In genomic region chr19:51607920-51608562, GRCh38 we compare ENCODE assay signal across 8 cellular contexts. TPM values are rescaled to one million over a fixed set of nuclear protein-coding genes. Genes with fewer than 3 reads are reported as not detected.
DNase-seq lines count a peak whose midpoint lies in the region; ATAC-seq, FAIRE-seq and TF ChIP-seq lines count a peak whose summit lies in the region.

No MANE protein-coding gene starts in this region.

- no peak overlapping the region for H3K4ac ChIP-seq in IMR-90 (ENCODE audit: low read depth, low read length)

- H3K18ac ChIP-seq in IMR-90 (ENCODE audit: low read depth, low read length): no peak overlapping the region

- peak; percentile 91 for TF ChIP-seq CTCF in CD14-positive monocyte (IDR thresholded peaks at IDR 0.05)
- peak; percentile 76 for TF ChIP-seq CTCF in IMR-90 (conservative IDR thresholded peaks at IDR 0.05; ENCODE audit: low read depth, low read length)
- peak; percentile 79 for TF ChIP-seq CTCF in bronchial epithelial cell (IDR thresholded peaks at IDR 0.05; ENCODE audit: insufficient read depth, low read length, severe bottlenecking)

- H3K9ac ChIP-seq in IMR-90 (ENCODE audit: low read depth, low read length): no peak overlapping the region

- DNase-seq in CD14-positive monocyte (ENCODE audit: low spot score) (peak; percentile 87), IMR-90 (peak; percentile 70), UCSD-AML1 (lab: John Stamatoyannopoulos, UW; ENCODE audit: unreplicated experiment) (peak; percentile 88), bronchial epithelial cell (ENCODE audit: low read depth) (peak; percentile 49), left lobe of liver (ENCODE audit: low spot score) (no peak)
- peak; percentile 9 to 30 (median 16) for DNase-seq in stimulated activated CD4-positive, alpha-beta T cell treated with anti-CD3 and anti-CD28 coated beads, TNF-alpha, amount 100 ng/mL, for 1 hour (ENCODE audit: low read depth in 3 of 3, low spot score in 1 of 3)

- no peak overlapping the region for H2AFZ ChIP-seq in IMR-90 (replicated peaks; ENCODE audit: low read length, poor library complexity)

- peaks cover 0 to 6% (median 0%) of the 10 kb centered on the region in 7 donors for H3K9me3 Mint-ChIP-seq in CD14-positive monocyte

- H3K4me1 ChIP-seq in IMR-90 (ENCODE audit: control insufficient read depth, insufficient read depth, low read length): no peaks in the 10 kb centered on the region

- no peak overlapping the region for H3K27ac Mint-ChIP-seq in CD14-positive monocyte

- no peak overlapping the region for H3K4me2 ChIP-seq in IMR-90 (ENCODE audit: low read depth, low read length)

- H2BK20ac ChIP-seq in IMR-90 (ENCODE audit: low read depth, low read length): no peak overlapping the region

- no peak overlapping the region for H3K27ac ChIP-seq in IMR-90 (ENCODE audit: insufficient read depth, low read length)

- FAIRE-seq in bronchial epithelial cell (lab: Jason Lieb, UNC): no peak

- H3K27me3 ChIP-seq in IMR-90 (ENCODE audit: control insufficient read depth, insufficient read depth, low read length): no peaks in the 10 kb centered on the region
- no peaks in the 10 kb centered on the region for H3K27me3 ChIP-seq in bronchial epithelial cell (ENCODE audit: control insufficient read depth, insufficient read depth, low read length)

- H3K14ac ChIP-seq in IMR-90 (replicated peaks; ENCODE audit: low read depth, low read length): no peak overlapping the region

- no peak overlapping the region for H4K8ac ChIP-seq in IMR-90 (ENCODE audit: low read depth in 2 of 2, low read length in 2 of 2)

- H2BK5ac ChIP-seq in IMR-90 (ENCODE audit: low read depth, low read length, poor library complexity, severe bottlenecking): no peak overlapping the region

- ATAC-seq in IMR-90 (ENCODE audit: low read depth): peak; percentile 94
- peak; percentile 70 for ATAC-seq in left lobe of liver
- ATAC-seq in GM18858 (IDR thresholded peaks at IDR 0.05; ENCODE audit: unreplicated experiment): no peak
- no peak for ATAC-seq in GM21529 (IDR thresholded peaks at IDR 0.05; ENCODE audit: unreplicated experiment)

- no peak overlapping the region for H3K56ac ChIP-seq in IMR-90 (ENCODE audit: extremely low read depth, insufficient read depth, low read length)

- H2BK120ac ChIP-seq in IMR-90 (ENCODE audit: low read depth, low read length): no peak overlapping the region

- H3K4me3 ChIP-seq in IMR-90 (ENCODE audit: insufficient read depth, low read depth, low read length) (no peak overlapping the region), bronchial epithelial cell (ENCODE audit: low read depth, low read length) (no peak overlapping the region)

- H3K36me3 ChIP-seq in IMR-90 (ENCODE audit: control insufficient read depth, insufficient read depth, low read length): no peaks in the 10 kb centered on the region
- H3K36me3 ChIP-seq in bronchial epithelial cell (ENCODE audit: control insufficient read depth, insufficient read depth, low read length): no peaks in the 10 kb centered on the region

- POLR2A ChIA-PET in IMR-90 (lab: Charles Lee; ENCODE audit: unreplicated experiment): no interaction called here

- peak; percentile 47 for TF ChIP-seq RAD21 in IMR-90 (IDR thresholded peaks at IDR 0.05; ENCODE audit: low read length)

- H3K36me3 Mint-ChIP-seq in CD14-positive monocyte: peaks cover 20 to 25% of the 10 kb centered on the region in 2 donors

- peaks cover 20% of the 10 kb centered on the region for H3K4me1 Mint-ChIP-seq in CD14-positive monocyte

- no TSS peak for BruUV-seq in IMR-90 (replicated peaks; lab: Mats Ljungman, UMichigan)

- H3K9me3 ChIP-seq in IMR-90 (ENCODE audit: control insufficient read depth, insufficient read depth, low read length): no peaks in the 10 kb centered on the region

- no peaks in the 10 kb centered on the region for H3K9me1 ChIP-seq in IMR-90 (ENCODE audit: insufficient read depth, low read length)

- H3K27me3 Mint-ChIP-seq in CD14-positive monocyte (ENCODE audit: low read depth in 3 of 3): peaks cover 7 to 16% (median 11%) of the 10 kb centered on the region in 3 donors

- H4K20me1 ChIP-seq in IMR-90 (ENCODE audit: insufficient read depth, low read length): no peaks in the 10 kb centered on the region

- H4K91ac ChIP-seq in IMR-90 (ENCODE audit: insufficient read depth, low read depth, low read length): no peak overlapping the region

- no peaks in the 10 kb centered on the region for H3K79me1 ChIP-seq in IMR-90 (ENCODE audit: low read depth in 1 of 2, low read length in 2 of 2)

- dilution Hi-C loops in IMR-90 (cut with HindIII; ENCODE audit: low sequenced_read_pairs, unreplicated experiment): no loop called here

- in situ Hi-C loops in IMR-90 (cut with MboI; ENCODE audit: low sequenced_read_pairs): no loop called here

- no peak overlapping the region for H3K23ac ChIP-seq in IMR-90 (ENCODE audit: low read depth, low read length)

- intact Hi-C loops in CD14-positive monocyte (cut with micrococcal nuclease) (loop anchor here (2.0 to 10.0 kb wide), 7 partner anchors 49 to 223 kb away; no protein-coding TSS in a partner anchor), IMR-90 (cut with micrococcal nuclease) (loop anchor here (1.0 kb wide), 3 partner anchors 49 to 170 kb away; no protein-coding TSS in a partner anchor)

- CTCF ChIA-PET in IMR-90 (lab: Yijun Ruan, JAX): interaction anchor here (0.6 to 1.2 kb wide), 2 partner anchors 49 to 71 kb away, joined by 3 to 4 read pairs; no protein-coding TSS in a partner anchor

- H4K5ac ChIP-seq in IMR-90 (ENCODE audit: low read depth, low read length): no peak overlapping the region

- no peak overlapping the region for H2BK15ac ChIP-seq in IMR-90 (ENCODE audit: low read depth, low read length)

- no peak for TF ChIP-seq POLR2A in IMR-90 (IDR thresholded peaks at IDR 0.05; ENCODE audit: low read depth, low read length)

- no peak overlapping the region for H2AK9ac ChIP-seq in IMR-90 (replicated peaks; ENCODE audit: low read depth, low read length, poor library complexity)

- H3K4me3 Mint-ChIP-seq in CD14-positive monocyte: no peak overlapping the region

- H2AK5ac ChIP-seq in IMR-90 (ENCODE audit: low read depth, low read length): no peak overlapping the region

- 100% methylated on average over 1 of the region's 13 CpGs; no CpG with 5 or more reads in 1 of the 2 experiments for WGBS in IMR-90 (ENCODE audit: extremely low coverage in 2 of 2, insufficient read length in 1 of 2), 2 experiments

TF ChIP-seq in IMR-90, 13 proteins besides CTCF, POLR2A, EP300 and RAD21:
- TF ChIP-seq MXI1 (IDR thresholded peaks at IDR 0.05; ENCODE audit: borderline replicate concordance, low read depth, low read length): peak; percentile 72; the same call in 1 of the 2 replicates
- TF ChIP-seq CHD1 (IDR thresholded peaks at IDR 0.05; ENCODE audit: low read depth, low read length): no peak
- no peak for TF ChIP-seq USF2 (IDR thresholded peaks at IDR 0.05; ENCODE audit: low read depth, low read length)
- no peak for TF ChIP-seq MAZ (IDR thresholded peaks at IDR 0.05; ENCODE audit: borderline replicate concordance, low read depth, low read length)
- no peak for TF ChIP-seq NFE2L2 (IDR thresholded peaks at IDR 0.05; ENCODE audit: low read depth, low read length)
- TF ChIP-seq ELK1 (IDR thresholded peaks at IDR 0.05; ENCODE audit: borderline replicate concordance, low read depth, low read length): no peak
- TF ChIP-seq CEBPB (IDR thresholded peaks at IDR 0.05; ENCODE audit: low read depth, low read length): no peak
- no peak for TF ChIP-seq BHLHE40 (IDR thresholded peaks at IDR 0.05; ENCODE audit: low read depth, low read length)
- no peak for TF ChIP-seq RFX5 (IDR thresholded peaks at IDR 0.05; ENCODE audit: low read depth, low read length)
- TF ChIP-seq SMC3 (IDR thresholded peaks at IDR 0.05; ENCODE audit: low read depth, low read length): peak; percentile 78
- TF ChIP-seq MAFK (IDR thresholded peaks at IDR 0.05; ENCODE audit: low read depth, low read length): no peak
- peak; percentile 54 for TF ChIP-seq RCOR1 (IDR thresholded peaks at IDR 0.05; ENCODE audit: insufficient replicate concordance, low read length)
- TF ChIP-seq FOS (IDR thresholded peaks at IDR 0.05; ENCODE audit: low read depth, low read length): no peak

RNA-seq across cellular contexts. Expression of gene SIGLEC5, which starts 22.2 kb away (rescaled TPM):
- polyA plus RNA-seq in CD14-positive monocyte (10 to 100 TPM; 10.2 to 12.6 TPM), IMR-90 (2012; rRNA removed) (not detected in 2 replicates)
- total RNA-seq in IMR-90 (2012; rRNA removed) (not detected in 2 replicates), bronchial epithelial cell (not detected in 2 replicates), left lobe of liver (not detected)
- not detected in 2 replicates for polyA plus RNA-seq in IMR-90 (2012; cell fraction: cytosol; rRNA removed)
- polyA plus RNA-seq in IMR-90 (2012; cell fraction: nucleus; rRNA removed; ENCODE audit: low replicate concordance): not detected in 2 replicates

RNA-seq across cellular contexts. Expression of gene ZNF175, which starts 37.0 kb away (rescaled TPM):
- polyA plus RNA-seq in CD14-positive monocyte (under 1 TPM; 0.39 to 0.82 TPM), IMR-90 (2012; rRNA removed) (3.3 and 3.6 TPM in 2 replicates)
- total RNA-seq in IMR-90 (2012; rRNA removed) (6.4 and 8.4 TPM in 2 replicates), bronchial epithelial cell (1.6 and 2.2 TPM in 2 replicates), left lobe of liver (5.2 TPM)
- polyA plus RNA-seq in IMR-90 (2012; cell fraction: cytosol; rRNA removed): 0.65 and 0.84 TPM in 2 replicates
- polyA plus RNA-seq in IMR-90 (2012; cell fraction: nucleus; rRNA removed; ENCODE audit: low replicate concordance): 4.6 and 15.9 TPM in 2 replicates

RNA-seq across cellular contexts. Expression of gene SIGLEC14, which starts 38.6 kb away (rescaled TPM):
- 100 to 1,000 TPM in 1 of 2 donors, 10 to 100 TPM in 1; 63.5 to 129 TPM for polyA plus RNA-seq in CD14-positive monocyte
- total RNA-seq in IMR-90 (2012; rRNA removed): not detected in 2 replicates
- polyA plus RNA-seq in IMR-90 (2012; rRNA removed): not detected in 2 replicates
- not detected in 2 replicates for polyA plus RNA-seq in IMR-90 (2012; cell fraction: cytosol; rRNA removed)
- polyA plus RNA-seq in IMR-90 (2012; cell fraction: nucleus; rRNA removed; ENCODE audit: low replicate concordance): not detected in 2 replicates
- not detected in 2 replicates for total RNA-seq in bronchial epithelial cell
- 2.6 TPM for total RNA-seq in left lobe of liver

Comparison
In these comparisons a context has a peak if more than half of its experiments do, and no peak if none do; other contexts are left out.
1. ATAC-seq: peak in IMR-90 (single experiment) and left lobe of liver (single experiment); none in GM18858 (single experiment) and GM21529 (single experiment).
2. Peak in every context shown above with its lines, with median percentiles within 50 percentile points of each other: CTCF ChIP-seq.